ENCODE assay signal across 10 cellular contexts in genomic region chr5:83567741-83568530, GRCh38.
A peak's percentile ranks its signal among the peaks of the same experiment; 100 is the strongest.
DNase-seq lines count a peak whose midpoint lies in the region; ATAC-seq and TF ChIP-seq lines count a peak whose summit lies in the region.
"Had no signal": no experiment of that assay in that cellular context is flagged by ENCODE, and none has a peak within 500 bp of the region (broad histone marks: within the 10 kb centered on the region; RNA-seq: fewer than 3 reads in every experiment).

No MANE protein-coding gene starts in this region.

- H3K36me3 Mint-ChIP-seq in immature natural killer cell, result no peaks in the 10 kb centered on the region
- H3K36me3 Mint-ChIP-seq in activated CD8-positive, alpha-beta T cell treated with anti-CD3 and anti-CD28 coated beads, Interleukin-2, amount 10 ng/mL, durations not matched to agents 7 days and 5 days (ENCODE audit: low read depth), result no peaks in the 10 kb centered on the region

- CTCF ChIA-PET in activated CD8-positive, alpha-beta T cell treated with anti-CD3 and anti-CD28 coated beads, Interleukin-2, amount 10 ng/mL, durations not matched to agents 7 days and 5 days (lab: Charles Lee), result no interaction called here

- H3K36me3 ChIP-seq in SJCRH30 (peaks cover 47% of the 10 kb centered on the region), HAP-1 (replicated peaks) (no peaks in the 10 kb centered on the region)

- H3K27me3 Mint-ChIP-seq in immature natural killer cell (ENCODE audit: low read depth in 3 of 3), result peaks cover 0 to 3% (median 0%) of the 10 kb centered on the region in 3 donors
- peaks cover 15% of the 10 kb centered on the region for H3K27me3 Mint-ChIP-seq in activated CD8-positive, alpha-beta T cell treated with anti-CD3 and anti-CD28 coated beads, Interleukin-2, amount 10 ng/mL, durations not matched to agents 7 days and 5 days (ENCODE audit: low read depth)

- DNase-seq in H4 (ENCODE audit: low spot score), result peak; percentile 73
- peak; percentile 17 to 60 for DNase-seq in SJCRH30
- DNase-seq in epithelial cell of proximal tubule (ENCODE audit: low read depth), result peak; percentile 67
- peak; percentile 87 for DNase-seq in skeletal muscle cell (ENCODE audit: low read depth)
- no peak for DNase-seq in immature natural killer cell
- DNase-seq in HAP-1 (ENCODE audit: low spot score in 2 of 2), result no peak
- no peak for DNase-seq in activated CD8-positive, alpha-beta T cell treated with anti-CD3 and anti-CD28 coated beads, Interleukin-2, amount 10 ng/mL, durations not matched to agents 7 days and 5 days
- no peak for DNase-seq in CD1c-positive myeloid dendritic cell (ENCODE audit: extremely low spot score)
- DNase-seq: effector memory CD8-positive, alpha-beta T cell; left ventricle myocardium superior had no signal

- H3K4me3 ChIP-seq in SJCRH30 (no peak overlapping the region), epithelial cell of proximal tubule (ENCODE audit: low read depth, low read length) (no peak overlapping the region), skeletal muscle cell (ENCODE audit: low read depth, low read length) (no peak overlapping the region), HAP-1 (no peak overlapping the region)

- H3K27ac ChIP-seq in SJCRH30, result no peak overlapping the region

- H3K9me3 ChIP-seq in SJCRH30 (replicated peaks) (no peaks in the 10 kb centered on the region; the same call in 1 of the 2 replicates), HAP-1 (no peaks in the 10 kb centered on the region)

- H3K9me3 Mint-ChIP-seq in immature natural killer cell, result no peaks in the 10 kb centered on the region
- H3K9me3 Mint-ChIP-seq in activated CD8-positive, alpha-beta T cell treated with anti-CD3 and anti-CD28 coated beads, Interleukin-2, amount 10 ng/mL, durations not matched to agents 7 days and 5 days (ENCODE audit: insufficient read depth), result no peaks in the 10 kb centered on the region
- H3K9me3 Mint-ChIP-seq: effector memory CD8-positive, alpha-beta T cell had no signal

- peaks cover 0 to 7% of the 10 kb centered on the region in 2 donors for H3K4me1 Mint-ChIP-seq in immature natural killer cell
- peaks cover 4% of the 10 kb centered on the region for H3K4me1 Mint-ChIP-seq in activated CD8-positive, alpha-beta T cell treated with anti-CD3 and anti-CD28 coated beads, Interleukin-2, amount 10 ng/mL, durations not matched to agents 7 days and 5 days (ENCODE audit: low read depth)

- no peak for TF ChIP-seq CTCF in epithelial cell of proximal tubule (conservative IDR thresholded peaks at IDR 0.05; ENCODE audit: low read depth, low read length)

- ATAC-seq in activated CD8-positive, alpha-beta T cell treated with anti-CD3 and anti-CD28 coated beads, Interleukin-2, amount 10 ng/mL, durations not matched to agents 7 days and 5 days, result no peak
- ATAC-seq: effector memory CD8-positive, alpha-beta T cell; left ventricle myocardium superior had no signal

- no peaks in the 10 kb centered on the region for H3K27me3 ChIP-seq in SJCRH30
- H3K27me3 ChIP-seq in HAP-1 (ENCODE audit: low read depth), result 0 out of 2 replicates have a peak, but pooled peaks cover 2% of the 10 kb centered on the region

- in situ Hi-C loops in HAP-1 (cut with MboI; ENCODE audit: low sequenced_read_pairs), result loop anchor here (25.0 kb wide), 2 partner anchors 931 to 1256 kb away; no protein-coding TSS in a partner anchor

- H3K4me3 Mint-ChIP-seq in immature natural killer cell, result no peak overlapping the region
- no peak overlapping the region for H3K4me3 Mint-ChIP-seq in activated CD8-positive, alpha-beta T cell treated with anti-CD3 and anti-CD28 coated beads, Interleukin-2, amount 10 ng/mL, durations not matched to agents 7 days and 5 days
- H3K4me3 Mint-ChIP-seq: effector memory CD8-positive, alpha-beta T cell had no signal

- POLR2A ChIA-PET in activated CD8-positive, alpha-beta T cell treated with anti-CD3 and anti-CD28 coated beads, Interleukin-2, amount 10 ng/mL, durations not matched to agents 7 days and 5 days (lab: Charles Lee), result no interaction called here

- no peak overlapping the region for H3K27ac Mint-ChIP-seq in immature natural killer cell
- no peak overlapping the region for H3K27ac Mint-ChIP-seq in activated CD8-positive, alpha-beta T cell treated with anti-CD3 and anti-CD28 coated beads, Interleukin-2, amount 10 ng/mL, durations not matched to agents 7 days and 5 days
- H3K27ac Mint-ChIP-seq: effector memory CD8-positive, alpha-beta T cell had no signal

- H3K4me1 ChIP-seq in SJCRH30 (no peaks in the 10 kb centered on the region; the same call in 1 of the 2 replicates), HAP-1 (no peaks in the 10 kb centered on the region)

Comparison
In these comparisons a context has a peak if more than half of its experiments do, and no peak if none do; other contexts are left out.
1. DNase-seq: peak in H4 (single experiment), SJCRH30 (2 of 2), epithelial cell of proximal tubule (single experiment) and skeletal muscle cell (single experiment); none in immature natural killer cell (0 of 3), HAP-1 (0 of 2), activated CD8-positive, alpha-beta T cell treated with anti-CD3 and anti-CD28 coated beads, Interleukin-2, amount 10 ng/mL, durations not matched to agents 7 days and 5 days (single experiment) and CD1c-positive myeloid dendritic cell (single experiment).